23 cellular contexts compared by ENCODE assay signal in the genomic region with DNA sequence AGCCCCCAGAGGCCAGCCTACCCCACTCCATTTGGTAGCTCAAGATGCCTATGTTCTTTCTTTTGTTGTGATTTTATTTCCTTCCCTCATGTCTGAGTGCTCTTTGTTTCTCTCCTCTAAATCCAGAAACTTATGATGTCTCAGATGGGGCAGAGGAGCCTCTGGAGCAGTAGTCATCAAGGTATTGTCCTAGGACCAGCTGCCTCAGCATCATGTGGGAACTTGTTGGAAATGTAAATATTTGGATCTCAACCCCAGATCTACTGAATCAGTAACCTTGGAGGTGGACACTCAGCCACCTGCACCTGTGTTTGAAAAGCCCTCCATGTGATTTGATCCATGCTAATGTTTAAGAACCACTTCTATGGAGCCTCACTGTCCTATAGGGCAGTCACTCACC.
DNase-seq lines count a peak whose midpoint lies in the region; ATAC-seq and TF ChIP-seq lines count a peak whose summit lies in the region.
"Had no signal": no experiment of that assay in that cellular context is flagged by ENCODE, and none has a peak within 500 bp of the region (broad histone marks: within the 10 kb centered on the region; RNA-seq: fewer than 3 reads in every experiment).

No MANE protein-coding gene starts in this region.

- H3K4me3 ChIP-seq in esophagus muscularis mucosa, result no peak overlapping the region
- H3K4me3 ChIP-seq: body of pancreas, heart right ventricle, suprapubic skin, uterus had no signal

- intact Hi-C loops in esophagus muscularis mucosa (cut with DNase I), result no loop called here

- TF ChIP-seq EP300 in esophagus muscularis mucosa (IDR thresholded peaks at IDR 0.05), result no peak

- peaks cover 0 to 5% (median 0%) of the 10 kb centered on the region in 4 donors for H3K27me3 ChIP-seq in esophagus muscularis mucosa
- H3K27me3 ChIP-seq: body of pancreas, suprapubic skin, uterus had no signal

- H3K4me1 Mint-ChIP-seq in T-helper 2 cell treated with Interferon-gamma antibody and Interleukin-4, amounts not matched to agents 5 μg/mL and 100 μg/mL, for 36 hours (ENCODE audit: low read depth), result no peaks in the 10 kb centered on the region
- H3K4me1 Mint-ChIP-seq: activated CD4-positive, alpha-beta T cell treated with anti-CD3 and anti-CD28 coated beads for 36 hours; stimulated activated memory B cell treated with anti-CD40 and anti-IgM and Interleukin-4, amounts not matched to agents 10 μg/mL and 1 μg/mL and 100 μg/mL, for 72 hours had no signal

- H3K36me3 ChIP-seq in esophagus muscularis mucosa, result no peaks in the 10 kb centered on the region
- H3K36me3 ChIP-seq: heart right ventricle, suprapubic skin, uterus had no signal

- H3K4me1 ChIP-seq in esophagus muscularis mucosa, result peaks cover 0 to 4% (median 2%) of the 10 kb centered on the region in 4 donors
- H3K4me1 ChIP-seq: body of pancreas, heart right ventricle, suprapubic skin, uterus had no signal

- DNase-seq in NCI-H1092 (lab: John Stamatoyannopoulos, UW) (peak; percentile 81), NCI-H2029 (lab: John Stamatoyannopoulos, UW) (peak; percentile 89), NCI-H510A (lab: John Stamatoyannopoulos, UW) (peak; percentile 95), esophagus muscularis mucosa (ENCODE audit: extremely low spot score) (peak; percentile 79)
- DNase-seq in T-helper 2 cell treated with Interferon-gamma antibody and Interleukin-4, amounts not matched to agents 5 μg/mL and 100 μg/mL, for 36 hours (ENCODE audit: low spot score), result no peak
- DNase-seq in activated CD4-positive, alpha-beta T cell treated with anti-CD3 and anti-CD28 coated beads for 1 hour, result no peak
- DNase-seq: activated CD4-positive, alpha-beta T cell treated with anti-CD3 and anti-CD28 coated beads for 36 hours; activated CD8-positive, alpha-beta memory T cell treated with anti-CD3 and anti-CD28 coated beads for 24 hours; activated T-cell treated with anti-CD3 and anti-CD28 coated beads, Interleukin-2, amount 50 U/mL, for 24 hours; body of pancreas; C1 segment of cervical spinal cord; erythroblast; foreskin fibroblast; heart right ventricle; Kasumi-1; MV-4-11; NCI-H524; right cardiac atrium; stimulated activated CD4-positive, alpha-beta T cell treated with anti-CD3 and anti-CD28 coated beads, Interleukin-4, amount 100 ng/mL, for 1 hour; uterus had no signal

- no peaks in the 10 kb centered on the region for H3K9me3 ChIP-seq in esophagus muscularis mucosa
- H3K9me3 ChIP-seq: body of pancreas, heart right ventricle, suprapubic skin, uterus had no signal

- no peaks in the 10 kb centered on the region for H3K27me3 Mint-ChIP-seq in T-helper 2 cell treated with Interferon-gamma antibody and Interleukin-4, amounts not matched to agents 5 μg/mL and 100 μg/mL, for 36 hours (ENCODE audit: low read depth)
- H3K27me3 Mint-ChIP-seq: activated T-cell treated with anti-CD3 and anti-CD28 coated beads, Interleukin-2, amount 50 U/mL, for 24 hours; stimulated activated memory B cell treated with anti-CD40 and anti-IgM and Interleukin-4, amounts not matched to agents 10 μg/mL and 1 μg/mL and 100 μg/mL, for 72 hours had no signal

- H3K9me3 Mint-ChIP-seq in T-helper 2 cell treated with Interferon-gamma antibody and Interleukin-4, amounts not matched to agents 5 μg/mL and 100 μg/mL, for 36 hours, result no peaks in the 10 kb centered on the region
- H3K9me3 Mint-ChIP-seq: activated T-cell treated with anti-CD3 and anti-CD28 coated beads, Interleukin-2, amount 50 U/mL, for 24 hours; stimulated activated memory B cell treated with anti-CD40 and anti-IgM and Interleukin-4, amounts not matched to agents 10 μg/mL and 1 μg/mL and 100 μg/mL, for 72 hours had no signal

- no peak for TF ChIP-seq POLR2A in esophagus muscularis mucosa (IDR thresholded peaks at IDR 0.05; ENCODE audit: low read depth)

- no peak for ATAC-seq in GM18858 (IDR thresholded peaks at IDR 0.05; ENCODE audit: unreplicated experiment)
- ATAC-seq: activated CD4-positive, alpha-beta T cell treated with anti-CD3 and anti-CD28 coated beads for 36 hours; body of pancreas; heart right ventricle; right cardiac atrium; stimulated activated memory B cell treated with anti-CD40 and anti-IgM and Interleukin-4, amounts not matched to agents 10 μg/mL and 1 μg/mL and 100 μg/mL, for 72 hours had no signal

- no peak for TF ChIP-seq CTCF in esophagus muscularis mucosa (IDR thresholded peaks at IDR 0.05)

- no peaks in the 10 kb centered on the region for H3K36me3 Mint-ChIP-seq in T-helper 2 cell treated with Interferon-gamma antibody and Interleukin-4, amounts not matched to agents 5 μg/mL and 100 μg/mL, for 36 hours (ENCODE audit: low read depth)
- H3K36me3 Mint-ChIP-seq: stimulated activated memory B cell treated with anti-CD40 and anti-IgM and Interleukin-4, amounts not matched to agents 10 μg/mL and 1 μg/mL and 100 μg/mL, for 72 hours had no signal

- no peak overlapping the region for H3K4me3 Mint-ChIP-seq in T-helper 2 cell treated with Interferon-gamma antibody and Interleukin-4, amounts not matched to agents 5 μg/mL and 100 μg/mL, for 36 hours
- H3K4me3 Mint-ChIP-seq: activated CD4-positive, alpha-beta T cell treated with anti-CD3 and anti-CD28 coated beads for 36 hours; activated T-cell treated with anti-CD3 and anti-CD28 coated beads, Interleukin-2, amount 50 U/mL, for 24 hours; stimulated activated memory B cell treated with anti-CD40 and anti-IgM and Interleukin-4, amounts not matched to agents 10 μg/mL and 1 μg/mL and 100 μg/mL, for 72 hours had no signal

- H3K27ac ChIP-seq in esophagus muscularis mucosa (replicated peaks in 1 of 4), result no peak overlapping the region
- H3K27ac ChIP-seq: body of pancreas, heart right ventricle, suprapubic skin, uterus had no signal

- H3K27ac Mint-ChIP-seq in T-helper 2 cell treated with Interferon-gamma antibody and Interleukin-4, amounts not matched to agents 5 μg/mL and 100 μg/mL, for 36 hours, result no peak overlapping the region
- H3K27ac Mint-ChIP-seq: activated CD4-positive, alpha-beta T cell treated with anti-CD3 and anti-CD28 coated beads for 36 hours; activated T-cell treated with anti-CD3 and anti-CD28 coated beads, Interleukin-2, amount 50 U/mL, for 24 hours; stimulated activated memory B cell treated with anti-CD40 and anti-IgM and Interleukin-4, amounts not matched to agents 10 μg/mL and 1 μg/mL and 100 μg/mL, for 72 hours had no signal

Comparison
In these comparisons a context has a peak if more than half of its experiments do, and no peak if none do; other contexts are left out.
1. DNase-seq: peak in NCI-H1092 (single experiment), NCI-H2029 (single experiment), NCI-H510A (single experiment) and esophagus muscularis mucosa (single experiment); none in T-helper 2 cell treated with Interferon-gamma antibody and Interleukin-4, amounts not matched to agents 5 μg/mL and 100 μg/mL, for 36 hours (single experiment) and activated CD4-positive, alpha-beta T cell treated with anti-CD3 and anti-CD28 coated beads for 1 hour (single experiment).